Comparison of ENCODE assay signal across 32 cellular contexts in the genomic region with DNA sequence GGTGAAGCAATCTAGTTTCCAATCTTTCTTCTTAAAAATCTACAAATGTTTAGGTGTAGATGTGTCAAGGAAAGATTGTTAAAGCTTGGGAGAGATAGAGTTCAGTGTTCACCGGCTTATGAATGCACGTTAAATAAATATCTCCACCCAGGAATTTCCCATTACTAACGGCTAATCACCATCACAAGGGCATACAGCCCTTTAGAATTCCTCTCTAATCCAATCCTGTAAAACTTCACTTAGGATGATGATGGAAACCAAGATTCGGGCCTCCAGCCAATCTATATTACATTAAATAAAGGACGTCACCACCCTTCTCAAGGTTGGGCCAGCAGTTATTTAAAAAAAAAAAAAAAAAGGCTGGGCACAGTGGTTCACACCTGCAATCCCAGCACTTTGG. TPM values are rescaled to one million over a fixed set of nuclear protein-coding genes. Genes with fewer than 3 reads are reported as not detected.
DNase-seq lines count a peak whose midpoint lies in the region; ATAC-seq, FAIRE-seq and TF ChIP-seq lines count a peak whose summit lies in the region.
"Had no signal": no experiment of that assay in that cellular context is flagged by ENCODE, and none has a peak within 500 bp of the region (broad histone marks: within the 10 kb centered on the region; RNA-seq: fewer than 3 reads in every experiment).

No MANE protein-coding gene starts in this region.

- intact Hi-C loops in activated CD4-positive, alpha-beta T cell treated with anti-CD3 and anti-CD28 coated beads, Interleukin-2, amount 10 ng/mL, durations not matched to agents 24 days and 14 days (cut with micrococcal nuclease), result no loop called here
- intact Hi-C loops in lower lobe of right lung (cut with DNase I), result no loop called here
- intact Hi-C loops in Caco-2 (cut with micrococcal nuclease; ENCODE audit: unreplicated experiment), result no loop called here

- peaks cover 31% of the 10 kb centered on the region for H3K4me1 Mint-ChIP-seq in activated CD4-positive, alpha-beta T cell treated with anti-CD3 and anti-CD28 coated beads, Interleukin-2, amount 10 ng/mL, durations not matched to agents 24 days and 14 days
- H3K4me1 Mint-ChIP-seq in Caco-2 (ENCODE audit: low read depth, unreplicated experiment), result peaks cover 34% of the 10 kb centered on the region
- peaks cover 26% of the 10 kb centered on the region for H3K4me1 Mint-ChIP-seq in activated naive CD8-positive, alpha-beta T cell treated with anti-CD3 and anti-CD28 coated beads for 36 hours

- TF ChIP-seq POLR2A in tibial nerve (IDR thresholded peaks at IDR 0.05), result no peak

- no peak overlapping the region for H3K27ac Mint-ChIP-seq in activated CD4-positive, alpha-beta T cell treated with anti-CD3 and anti-CD28 coated beads, Interleukin-2, amount 10 ng/mL, durations not matched to agents 24 days and 14 days
- no peak overlapping the region for H3K27ac Mint-ChIP-seq in Caco-2 (ENCODE audit: unreplicated experiment)
- no peak overlapping the region for H3K27ac Mint-ChIP-seq in activated naive CD8-positive, alpha-beta T cell treated with anti-CD3 and anti-CD28 coated beads for 36 hours
- H3K27ac Mint-ChIP-seq: activated T-cell treated with anti-CD3 and anti-CD28 coated beads, Interleukin-2, amount 50 U/mL, for 72 hours had no signal

- no peak overlapping the region for H3K4me3 Mint-ChIP-seq in activated CD4-positive, alpha-beta T cell treated with anti-CD3 and anti-CD28 coated beads, Interleukin-2, amount 10 ng/mL, durations not matched to agents 24 days and 14 days
- no peak overlapping the region for H3K4me3 Mint-ChIP-seq in Caco-2 (ENCODE audit: unreplicated experiment)
- H3K4me3 Mint-ChIP-seq in activated naive CD8-positive, alpha-beta T cell treated with anti-CD3 and anti-CD28 coated beads for 36 hours, result no peak overlapping the region
- H3K4me3 Mint-ChIP-seq: activated T-cell treated with anti-CD3 and anti-CD28 coated beads, Interleukin-2, amount 50 U/mL, for 72 hours; brain; neural crest cell had no signal

- TF ChIP-seq EP300 in tibial nerve (IDR thresholded peaks at IDR 0.05), result no peak

- TF ChIP-seq CTCF in bronchial epithelial cell (IDR thresholded peaks at IDR 0.05; ENCODE audit: insufficient read depth, low read length, severe bottlenecking) (no peak), lower lobe of right lung (IDR thresholded peaks at IDR 0.05) (no peak), tibial nerve (IDR thresholded peaks at IDR 0.05) (no peak), Caco-2 (IDR thresholded peaks at IDR 0.05; ENCODE audit: insufficient read depth in 1 of 2, low read depth in 1 of 2, low read length in 1 of 2, severe bottlenecking in 1 of 2, unreplicated experiment in 1 of 2) (no peak)

- H3K36me3 ChIP-seq in bronchial epithelial cell (ENCODE audit: control insufficient read depth, insufficient read depth, low read length) (no peaks in the 10 kb centered on the region), lower lobe of right lung (no peaks in the 10 kb centered on the region), tibial nerve (peaks cover 0 to 7% (median 0%) of the 10 kb centered on the region in 3 donors), Caco-2 (ENCODE audit: control insufficient read depth, insufficient read depth, low read length) (no peaks in the 10 kb centered on the region)
- H3K36me3 ChIP-seq: thyroid gland, WERI-Rb-1 had no signal

- H3K36me3 Mint-ChIP-seq in activated CD4-positive, alpha-beta T cell treated with anti-CD3 and anti-CD28 coated beads, Interleukin-2, amount 10 ng/mL, durations not matched to agents 24 days and 14 days (ENCODE audit: low read depth), result peaks cover 28% of the 10 kb centered on the region
- peaks cover 29% of the 10 kb centered on the region for H3K36me3 Mint-ChIP-seq in Caco-2 (ENCODE audit: insufficient read depth, unreplicated experiment)
- H3K36me3 Mint-ChIP-seq in activated naive CD8-positive, alpha-beta T cell treated with anti-CD3 and anti-CD28 coated beads for 36 hours, result peaks cover 10% of the 10 kb centered on the region

- no peaks in the 10 kb centered on the region for H3K9me3 Mint-ChIP-seq in activated CD4-positive, alpha-beta T cell treated with anti-CD3 and anti-CD28 coated beads, Interleukin-2, amount 10 ng/mL, durations not matched to agents 24 days and 14 days
- H3K9me3 Mint-ChIP-seq in Caco-2 (ENCODE audit: unreplicated experiment), result no peaks in the 10 kb centered on the region
- H3K9me3 Mint-ChIP-seq in activated naive CD8-positive, alpha-beta T cell treated with anti-CD3 and anti-CD28 coated beads for 36 hours, result peaks cover 1% of the 10 kb centered on the region
- H3K9me3 Mint-ChIP-seq: activated T-cell treated with anti-CD3 and anti-CD28 coated beads, Interleukin-2, amount 50 U/mL, for 72 hours; brain; CD4-positive, alpha-beta memory T cell had no signal

- ATAC-seq in lower lobe of right lung, result peak in 1 of 2 donors; percentile 52
- ATAC-seq: activated T-cell treated with anti-CD3 and anti-CD28 coated beads, Interleukin-2, amount 50 U/mL, for 72 hours had no signal

- H3K4me3 ChIP-seq in bronchial epithelial cell (ENCODE audit: low read depth, low read length) (no peak overlapping the region), lower lobe of right lung (no peak overlapping the region), tibial nerve (no peak overlapping the region), Caco-2 (ENCODE audit: low read depth, low read length) (no peak overlapping the region)
- H3K4me3 ChIP-seq: right lobe of liver, thyroid gland had no signal

- H3K27me3 ChIP-seq in bronchial epithelial cell (ENCODE audit: control insufficient read depth, insufficient read depth, low read length), result no peaks in the 10 kb centered on the region
- no peaks in the 10 kb centered on the region for H3K27me3 ChIP-seq in lower lobe of right lung (ENCODE audit: low read depth)
- H3K27me3 ChIP-seq in tibial nerve, result no peaks in the 10 kb centered on the region
- no peaks in the 10 kb centered on the region for H3K27me3 ChIP-seq in Caco-2 (replicated peaks; ENCODE audit: control insufficient read depth, insufficient read depth, low read length)
- H3K27me3 ChIP-seq: right lobe of liver, thyroid gland had no signal

- H3K27ac ChIP-seq in lower lobe of right lung (peak overlapping the region; percentile 5), tibial nerve (peak overlapping the region in 3 of 4 donors; percentile 9 to 76 (median 29))
- H3K27ac ChIP-seq: right lobe of liver, thyroid gland, WERI-Rb-1 had no signal

- H3K9me3 ChIP-seq in lower lobe of right lung (no peaks in the 10 kb centered on the region), tibial nerve (no peaks in the 10 kb centered on the region), Caco-2 (no peaks in the 10 kb centered on the region)
- H3K9me3 ChIP-seq: right lobe of liver, thyroid gland had no signal

- H3K4me1 ChIP-seq in lower lobe of right lung, result peaks cover 20% of the 10 kb centered on the region
- H3K4me1 ChIP-seq in tibial nerve, result peaks cover 0 to 29% (median 16%) of the 10 kb centered on the region in 4 donors
- peaks cover 30% of the 10 kb centered on the region for H3K4me1 ChIP-seq in Caco-2

- POLR2A ChIA-PET in Caco-2 (lab: Charles Lee), result no interaction called here

- no peak for FAIRE-seq in bronchial epithelial cell (lab: Jason Lieb, UNC)
- FAIRE-seq: A204.1, endothelial cell of umbilical vein, GM12891, H54, keratinocyte had no signal

- DNase-seq in activated CD4-positive, alpha-beta T cell treated with anti-CD3 and anti-CD28 coated beads, Interleukin-2, amount 10 ng/mL, durations not matched to agents 24 days and 14 days, result peak; percentile 28
- no peak for DNase-seq in activated CD4-positive, alpha-beta T cell treated with anti-CD3 and anti-CD28 coated beads, Interleukin-2, amount 50 U/mL, for 4 hours
- DNase-seq in bronchial epithelial cell (ENCODE audit: low read depth), result peak; percentile 93
- no peak for DNase-seq in lower lobe of right lung
- no peak for DNase-seq in tibial nerve (ENCODE audit: low spot score in 2 of 2)
- DNase-seq in NCI-H1930 (lab: John Stamatoyannopoulos, UW), result no peak
- no peak for DNase-seq in Caco-2
- DNase-seq in activated naive CD8-positive, alpha-beta T cell treated with anti-CD3 and anti-CD28 coated beads for 36 hours, result no peak
- DNase-seq: activated CD4-positive, alpha-beta T cell treated with anti-CD3 and anti-CD28 coated beads for 48 hours; activated naive CD4-positive, alpha-beta T cell treated with Interleukin-2 at 50 U/mL for 16 hours; activated T-cell treated with anti-CD3 and anti-CD28 coated beads, Interleukin-2, amount 50 U/mL, for 72 hours; AML-193; CD4-positive, alpha-beta memory T cell; DMS 273 treated with DMSO at 0.1 percent for 48 hours; EL; NCI-H1105 treated with DMSO at 0.1 percent for 48 hours; NCI-H2029 treated with DMSO at 0.1 percent for 48 hours; NCI-H2227 treated with DMSO at 0.1 percent for 48 hours; NCI-H748 treated with DMSO at 0.1 percent for 48 hours; stimulated activated CD4-positive, alpha-beta T cell treated with anti-CD3 and anti-CD28 coated beads, Interleukin-4, amount 100 ng/mL, for 4 hours; stimulated activated naive CD4-positive, alpha-beta T cell; T-helper 9 cell; thyroid gland; WERI-Rb-1 had no signal

- 73 to 85% methylated on average over 5 of the region's 5 CpGs for WGBS in tibial nerve, 2 donors

- no peaks in the 10 kb centered on the region for H3K27me3 Mint-ChIP-seq in activated CD4-positive, alpha-beta T cell treated with anti-CD3 and anti-CD28 coated beads, Interleukin-2, amount 10 ng/mL, durations not matched to agents 24 days and 14 days
- no peaks in the 10 kb centered on the region for H3K27me3 Mint-ChIP-seq in Caco-2 (ENCODE audit: insufficient read depth, unreplicated experiment)
- no peaks in the 10 kb centered on the region for H3K27me3 Mint-ChIP-seq in activated naive CD8-positive, alpha-beta T cell treated with anti-CD3 and anti-CD28 coated beads for 36 hours
- H3K27me3 Mint-ChIP-seq: brain; CD4-positive, alpha-beta memory T cell had no signal

- no TSS peak for BruUV-seq in Caco-2 (replicated peaks; lab: Mats Ljungman, UMichigan)

- CTCF ChIA-PET in Caco-2 (lab: Charles Lee), result interaction anchor here (0.7 to 1.0 kb wide), 2 partner anchors 13 to 82 kb away, joined by 4 read pairs; no protein-coding TSS in a partner anchor

RNA-seq across cellular contexts. Expression of a gene that starts 23.3 kb away (rescaled TPM):
- total RNA-seq in activated CD4-positive, alpha-beta T cell treated with anti-CD3 and anti-CD28 coated beads, Interleukin-2, amount 10 ng/mL, durations not matched to agents 24 days and 14 days, result 48.3 and 51.2 TPM in 2 replicates
- total RNA-seq in bronchial epithelial cell (10.9 and 14.2 TPM in 2 replicates), lower lobe of right lung (44.0 TPM), tibial nerve (10 to 100 TPM; 16.2 to 23.2 (median 19.1) TPM), Caco-2 (2022) (63.9 and 76.8 TPM in 2 replicates)
- 10 to 100 TPM; 21.6 to 24.4 TPM for total RNA-seq in activated naive CD8-positive, alpha-beta T cell treated with anti-CD3 and anti-CD28 coated beads for 36 hours

Comparison
In these comparisons a context has a peak if more than half of its experiments do, and no peak if none do; other contexts are left out.
1. DNase-seq: peak in activated CD4-positive, alpha-beta T cell treated with anti-CD3 and anti-CD28 coated beads, Interleukin-2, amount 10 ng/mL, durations not matched to agents 24 days and 14 days (single experiment) and bronchial epithelial cell (single experiment); none in activated CD4-positive, alpha-beta T cell treated with anti-CD3 and anti-CD28 coated beads, Interleukin-2, amount 50 U/mL, for 4 hours (0 of 2), lower lobe of right lung (single experiment), tibial nerve (0 of 2), NCI-H1930 (0 of 2), Caco-2 (0 of 2) and activated naive CD8-positive, alpha-beta T cell treated with anti-CD3 and anti-CD28 coated beads for 36 hours (single experiment).